1 cellular context compared by ENCODE assay signal in the genomic region with DNA sequence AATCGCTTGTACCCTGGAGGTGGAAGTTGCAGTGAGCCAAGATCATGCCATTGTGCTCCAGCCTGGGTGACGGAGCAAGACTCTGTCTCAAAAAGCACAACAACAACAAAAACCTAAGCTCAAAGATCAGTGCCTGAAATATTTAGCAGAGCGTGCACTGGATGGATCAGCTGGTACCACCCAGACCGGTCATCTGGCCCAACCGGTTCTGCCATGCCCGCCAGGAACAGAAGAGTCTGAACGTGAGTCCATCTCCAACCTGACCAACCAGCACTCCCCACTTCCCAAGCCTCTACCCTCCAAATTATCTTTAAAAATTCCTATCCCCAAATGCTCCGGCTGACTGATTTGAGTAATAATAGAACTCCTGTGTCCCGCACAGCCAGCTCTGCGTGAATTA.
TF ChIP-seq lines count a peak whose summit lies in the region.

No MANE protein-coding gene starts in this region.

TF ChIP-seq in H1, 55 proteins besides CTCF, POLR2A, EP300 and RAD21:
- TF ChIP-seq KDM1A (IDR thresholded peaks at IDR 0.05; ENCODE audit: borderline replicate concordance, low read length) (no peak), ASH2L (IDR thresholded peaks at IDR 0.05; ENCODE audit: low read length) (no peak), RBBP5 (IDR thresholded peaks at IDR 0.05; ENCODE audit: borderline replicate concordance, low read depth, low read length) (no peak), KDM5A (IDR thresholded peaks at IDR 0.05; ENCODE audit: low read length) (no peak), NRF1 (IDR thresholded peaks at IDR 0.05; ENCODE audit: low read depth, low read length) (no peak), TAF7 (optimal IDR thresholded peaks at IDR 0.05; ENCODE audit: borderline replicate concordance, low read depth, low read length) (no peak), KDM4A (IDR thresholded peaks at IDR 0.05; ENCODE audit: low read depth, low read length, severe bottlenecking) (no peak), SIN3A (conservative IDR thresholded peaks at IDR 0.05 in 1 of 2, IDR thresholded peaks at IDR 0.05 in 1 of 2; ENCODE audit: low read depth in 1 of 2, low read length in 2 of 2) (no peak)
- TF ChIP-seq, protein P1, sequence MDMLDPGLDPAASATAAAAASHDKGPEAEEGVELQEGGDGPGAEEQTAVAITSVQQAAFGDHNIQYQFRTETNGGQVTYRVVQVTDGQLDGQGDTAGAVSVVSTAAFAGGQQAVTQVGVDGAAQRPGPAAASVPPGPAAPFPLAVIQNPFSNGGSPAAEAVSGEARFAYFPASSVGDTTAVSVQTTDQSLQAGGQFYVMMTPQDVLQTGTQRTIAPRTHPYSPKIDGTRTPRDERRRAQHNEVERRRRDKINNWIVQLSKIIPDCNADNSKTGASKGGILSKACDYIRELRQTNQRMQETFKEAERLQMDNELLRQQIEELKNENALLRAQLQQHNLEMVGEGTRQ (IDR thresholded peaks at IDR 0.05; ENCODE audit: low read length): no peak
